ENCODE assay signal across 8 cellular contexts in genomic region chr6:29649701-29650673, GRCh38. TPM values are rescaled to one million over a fixed set of nuclear protein-coding genes. Genes with fewer than 3 reads are reported as not detected.
DNase-seq lines count a peak whose midpoint lies in the region; ATAC-seq and TF ChIP-seq lines count a peak whose summit lies in the region.

No MANE protein-coding gene starts in this region.

- no peaks in the 10 kb centered on the region for H3K9me3 ChIP-seq in CD8-positive, alpha-beta T cell (ENCODE audit: low read length)

- DNase-seq in CD8-positive, alpha-beta T cell = peak; percentile 93 to 99 (median 99)
- DNase-seq in HK-2 (ENCODE audit: unreplicated experiment) (peak; percentile 93), NCI-H82 treated with DMSO at 0.1 percent for 48 hours (lab: John Stamatoyannopoulos, UW; ENCODE audit: unreplicated experiment) (peak; percentile 90), lung microvascular endothelial cell (ENCODE audit: low read depth in 2 of 2) (peak; percentile 95 to 96)
- DNase-seq in activated CD8-positive, alpha-beta T cell treated with anti-CD3 and anti-CD28 coated beads for 36 hours = peak; percentile 99
- peak; percentile 99 for DNase-seq in effector CD4-positive, alpha-beta T cell
- DNase-seq in stimulated activated CD4-positive, alpha-beta T cell treated with anti-CD3 and anti-CD28 coated beads, TNF-alpha, amount 100 ng/mL, for 48 hours (ENCODE audit: low read depth in 3 of 3) = peak; percentile 96 to 99 (median 98)

- H3K27ac Mint-ChIP-seq in CD8-positive, alpha-beta T cell = peak overlapping the region; percentile 100
- peak overlapping the region; percentile 98 for H3K27ac Mint-ChIP-seq in activated CD8-positive, alpha-beta T cell treated with anti-CD3 and anti-CD28 coated beads for 36 hours

- H3K4me3 ChIP-seq in CD8-positive, alpha-beta T cell (ENCODE audit: low read depth, low read length) = peak overlapping the region; percentile 67

- H3K9me3 Mint-ChIP-seq in CD8-positive, alpha-beta T cell = no peaks in the 10 kb centered on the region
- H3K9me3 Mint-ChIP-seq in activated CD8-positive, alpha-beta T cell treated with anti-CD3 and anti-CD28 coated beads for 36 hours = no peaks in the 10 kb centered on the region

- H3K27me3 Mint-ChIP-seq in CD8-positive, alpha-beta T cell (ENCODE audit: low read depth) = peaks cover under 1% of the 10 kb centered on the region
- peaks cover 3% of the 10 kb centered on the region for H3K27me3 Mint-ChIP-seq in activated CD8-positive, alpha-beta T cell treated with anti-CD3 and anti-CD28 coated beads for 36 hours

- no peaks in the 10 kb centered on the region for H3K36me3 ChIP-seq in CD8-positive, alpha-beta T cell (ENCODE audit: insufficient read depth, low read length)

- CTCF ChIA-PET in CD8-positive, alpha-beta T cell (lab: Charles Lee) = interaction anchor here (0.6 to 7.3 kb wide), 28 partner anchors 8 to 481 kb away, joined by 3 to 101 read pairs (median 4); partner anchors contain the start of gene HLA-F
- CTCF ChIA-PET in activated CD8-positive, alpha-beta T cell treated with anti-CD3 and anti-CD28 coated beads for 36 hours (lab: Charles Lee) = interaction anchor here (0.6 to 6.7 kb wide), 45 partner anchors 9 to 674 kb away, joined by 3 to 140 read pairs (median 5); partner anchors contain the start of genes GABBR1, OR2H2 and POLR1H

- no peaks in the 10 kb centered on the region for H3K27me3 ChIP-seq in CD8-positive, alpha-beta T cell (ENCODE audit: insufficient read depth, low read length)

- H3K4me3 Mint-ChIP-seq in CD8-positive, alpha-beta T cell = peak overlapping the region; percentile 97
- H3K4me3 Mint-ChIP-seq in activated CD8-positive, alpha-beta T cell treated with anti-CD3 and anti-CD28 coated beads for 36 hours = peak overlapping the region; percentile 84

- TF ChIP-seq CTCF in CD8-positive, alpha-beta T cell (IDR thresholded peaks at IDR 0.05) = peak; percentile 98
- TF ChIP-seq CTCF in activated CD8-positive, alpha-beta T cell treated with anti-CD3 and anti-CD28 coated beads for 36 hours (IDR thresholded peaks at IDR 0.05) = peak; percentile 98

- peak; percentile 94 for ATAC-seq in CD8-positive, alpha-beta T cell
- peak; percentile 93 for ATAC-seq in GM19452 (IDR thresholded peaks at IDR 0.05; ENCODE audit: unreplicated experiment)
- ATAC-seq in activated CD8-positive, alpha-beta T cell treated with anti-CD3 and anti-CD28 coated beads for 36 hours = peak; percentile 97

- peak overlapping the region; percentile 93 for H3K27ac ChIP-seq in CD8-positive, alpha-beta T cell (ENCODE audit: low read depth, low read length)

- peaks cover 13% of the 10 kb centered on the region for H3K4me1 Mint-ChIP-seq in CD8-positive, alpha-beta T cell (ENCODE audit: low read depth)
- H3K4me1 Mint-ChIP-seq in activated CD8-positive, alpha-beta T cell treated with anti-CD3 and anti-CD28 coated beads for 36 hours (ENCODE audit: low read depth) = peaks cover 4% of the 10 kb centered on the region

- H3K36me3 Mint-ChIP-seq in CD8-positive, alpha-beta T cell = peaks cover 2% of the 10 kb centered on the region
- no peaks in the 10 kb centered on the region for H3K36me3 Mint-ChIP-seq in activated CD8-positive, alpha-beta T cell treated with anti-CD3 and anti-CD28 coated beads for 36 hours (ENCODE audit: low read depth)

- POLR2A ChIA-PET in CD8-positive, alpha-beta T cell (lab: Charles Lee) = interaction anchor here (0.5 to 1.7 kb wide), 9 partner anchors 9 to 1553 kb away, joined by 3 to 21 read pairs (median 5); partner anchors contain the start of gene GABBR1
- POLR2A ChIA-PET in activated CD8-positive, alpha-beta T cell treated with anti-CD3 and anti-CD28 coated beads for 36 hours (lab: Charles Lee) = interaction anchor here (1.0 to 1.3 kb wide), 3 partner anchors 9 to 20 kb away, joined by 3 to 5 read pairs (median 3); no protein-coding TSS in a partner anchor

- intact Hi-C loops in CD8-positive, alpha-beta T cell (cut with DNase I, micrococcal nuclease) = loop anchor here (1.0 to 5.0 kb wide), 7 partner anchors 9 to 417 kb away; partner anchors contain the start of genes GABBR1 (in 2 of the 2) and PPP1R11 (in 1 of the 2)
- intact Hi-C loops in activated CD8-positive, alpha-beta T cell treated with anti-CD3 and anti-CD28 coated beads for 36 hours (cut with micrococcal nuclease) = loop anchor here (2.0 kb wide), 1 partner anchor 103 kb away; no protein-coding TSS in a partner anchor

- peaks cover 12% of the 10 kb centered on the region for H3K4me1 ChIP-seq in CD8-positive, alpha-beta T cell (ENCODE audit: insufficient read depth, low read length)

RNA-seq across cellular contexts. Expression of gene MOG, which starts 6.9 kb away (rescaled TPM):
- total RNA-seq in CD8-positive, alpha-beta T cell = not detected
- total RNA-seq in activated CD8-positive, alpha-beta T cell treated with anti-CD3 and anti-CD28 coated beads for 36 hours = not detected
- total RNA-seq in lung microvascular endothelial cell = not detected in 2 replicates

RNA-seq across cellular contexts. Expression of gene GABBR1, which starts 17.0 kb away (rescaled TPM):
- 10 to 100 TPM; 21.8 to 24.2 TPM for total RNA-seq in CD8-positive, alpha-beta T cell
- total RNA-seq in activated CD8-positive, alpha-beta T cell treated with anti-CD3 and anti-CD28 coated beads for 36 hours = 10 to 100 TPM; 10.8 to 10.9 TPM
- 1.7 and 4.0 TPM in 2 replicates for total RNA-seq in lung microvascular endothelial cell

RNA-seq across cellular contexts. Expression of gene ZFP57, which starts 31.0 kb away (rescaled TPM):
- total RNA-seq in CD8-positive, alpha-beta T cell = not detected
- total RNA-seq in activated CD8-positive, alpha-beta T cell treated with anti-CD3 and anti-CD28 coated beads for 36 hours = not detected
- total RNA-seq in lung microvascular endothelial cell = 1.4 TPM in 1 of 2 replicates, not detected in the other

Comparison
In these comparisons a context has a peak if more than half of its experiments do, and no peak if none do; other contexts are left out.
1. Peak in every context shown above with its lines: DNase-seq, ATAC-seq, H3K4me3 ChIP-seq and H3K27ac ChIP-seq.